Comparison of ENCODE assay signal across 7 cellular contexts in genomic region chr5:54944364-54944763, GRCh38. TPM values are rescaled to one million over a fixed set of nuclear protein-coding genes. Genes with fewer than 3 reads are reported as not detected.
DNase-seq lines count a peak whose midpoint lies in the region; ATAC-seq and TF ChIP-seq lines count a peak whose summit lies in the region.

No MANE protein-coding gene starts in this region.

- peaks cover 18% of the 10 kb centered on the region for H3K36me3 Mint-ChIP-seq in activated CD8-positive, alpha-beta memory T cell treated with anti-CD3 and anti-CD28 coated beads, Interleukin-2, amount 10 ng/mL, durations not matched to agents 7 days and 5 days

- peaks cover 14% of the 10 kb centered on the region for H3K4me1 Mint-ChIP-seq in activated CD8-positive, alpha-beta memory T cell treated with anti-CD3 and anti-CD28 coated beads, Interleukin-2, amount 10 ng/mL, durations not matched to agents 7 days and 5 days

- ATAC-seq in activated CD8-positive, alpha-beta memory T cell treated with anti-CD3 and anti-CD28 coated beads, Interleukin-2, amount 10 ng/mL, durations not matched to agents 7 days and 5 days, result peak; percentile 71
- no peak for ATAC-seq in GM21423 (IDR thresholded peaks at IDR 0.05; ENCODE audit: unreplicated experiment)

- peak; percentile 58 for TF ChIP-seq RAD21 in Ishikawa (IDR thresholded peaks at IDR 0.05; ENCODE audit: low read depth)

- TF ChIP-seq CTCF in fibroblast of the aortic adventitia (IDR thresholded peaks at IDR 0.05; ENCODE audit: insufficient read depth, low read length), result peak; percentile 72

- peaks cover 7% of the 10 kb centered on the region for H3K9me3 Mint-ChIP-seq in activated CD8-positive, alpha-beta memory T cell treated with anti-CD3 and anti-CD28 coated beads, Interleukin-2, amount 10 ng/mL, durations not matched to agents 7 days and 5 days (ENCODE audit: low read depth)

- H3K27me3 Mint-ChIP-seq in activated CD8-positive, alpha-beta memory T cell treated with anti-CD3 and anti-CD28 coated beads, Interleukin-2, amount 10 ng/mL, durations not matched to agents 7 days and 5 days, result peaks cover 3% of the 10 kb centered on the region

- no peak overlapping the region for H3K4me3 Mint-ChIP-seq in activated CD8-positive, alpha-beta memory T cell treated with anti-CD3 and anti-CD28 coated beads, Interleukin-2, amount 10 ng/mL, durations not matched to agents 7 days and 5 days

- H3K4me3 ChIP-seq in fibroblast of the aortic adventitia (ENCODE audit: low read depth, low read length), result no peak overlapping the region

- no peak overlapping the region for H3K27ac Mint-ChIP-seq in activated CD8-positive, alpha-beta memory T cell treated with anti-CD3 and anti-CD28 coated beads, Interleukin-2, amount 10 ng/mL, durations not matched to agents 7 days and 5 days

- no peak for TF ChIP-seq EP300 in Ishikawa (IDR thresholded peaks at IDR 0.05; ENCODE audit: borderline replicate concordance)

- CTCF ChIA-PET in activated CD8-positive, alpha-beta memory T cell treated with anti-CD3 and anti-CD28 coated beads, Interleukin-2, amount 10 ng/mL, durations not matched to agents 7 days and 5 days (lab: Charles Lee), result interaction anchor here (0.7 to 3.8 kb wide), 53 partner anchors 9 to 420 kb away, joined by 3 to 40 read pairs (median 7); partner anchors contain the start of genes GPX8 and GZMK

- DNase-seq in GM03348 (ENCODE audit: low spot score) (peak; percentile 66), fibroblast of the aortic adventitia (ENCODE audit: low read depth) (peak; percentile 75), smooth muscle cell of the brain vasculature (ENCODE audit: low read depth, low spot score) (peak; percentile 12), NCI-H446 treated with DMSO at 0.1 percent for 48 hours (lab: John Stamatoyannopoulos, UW) (no peak)
- DNase-seq in activated CD8-positive, alpha-beta memory T cell treated with anti-CD3 and anti-CD28 coated beads, Interleukin-2, amount 10 ng/mL, durations not matched to agents 7 days and 5 days, result peak; percentile 65

TF ChIP-seq in Ishikawa, 13 proteins besides CTCF, POLR2A, EP300 and RAD21:
- TF ChIP-seq, protein P1, sequence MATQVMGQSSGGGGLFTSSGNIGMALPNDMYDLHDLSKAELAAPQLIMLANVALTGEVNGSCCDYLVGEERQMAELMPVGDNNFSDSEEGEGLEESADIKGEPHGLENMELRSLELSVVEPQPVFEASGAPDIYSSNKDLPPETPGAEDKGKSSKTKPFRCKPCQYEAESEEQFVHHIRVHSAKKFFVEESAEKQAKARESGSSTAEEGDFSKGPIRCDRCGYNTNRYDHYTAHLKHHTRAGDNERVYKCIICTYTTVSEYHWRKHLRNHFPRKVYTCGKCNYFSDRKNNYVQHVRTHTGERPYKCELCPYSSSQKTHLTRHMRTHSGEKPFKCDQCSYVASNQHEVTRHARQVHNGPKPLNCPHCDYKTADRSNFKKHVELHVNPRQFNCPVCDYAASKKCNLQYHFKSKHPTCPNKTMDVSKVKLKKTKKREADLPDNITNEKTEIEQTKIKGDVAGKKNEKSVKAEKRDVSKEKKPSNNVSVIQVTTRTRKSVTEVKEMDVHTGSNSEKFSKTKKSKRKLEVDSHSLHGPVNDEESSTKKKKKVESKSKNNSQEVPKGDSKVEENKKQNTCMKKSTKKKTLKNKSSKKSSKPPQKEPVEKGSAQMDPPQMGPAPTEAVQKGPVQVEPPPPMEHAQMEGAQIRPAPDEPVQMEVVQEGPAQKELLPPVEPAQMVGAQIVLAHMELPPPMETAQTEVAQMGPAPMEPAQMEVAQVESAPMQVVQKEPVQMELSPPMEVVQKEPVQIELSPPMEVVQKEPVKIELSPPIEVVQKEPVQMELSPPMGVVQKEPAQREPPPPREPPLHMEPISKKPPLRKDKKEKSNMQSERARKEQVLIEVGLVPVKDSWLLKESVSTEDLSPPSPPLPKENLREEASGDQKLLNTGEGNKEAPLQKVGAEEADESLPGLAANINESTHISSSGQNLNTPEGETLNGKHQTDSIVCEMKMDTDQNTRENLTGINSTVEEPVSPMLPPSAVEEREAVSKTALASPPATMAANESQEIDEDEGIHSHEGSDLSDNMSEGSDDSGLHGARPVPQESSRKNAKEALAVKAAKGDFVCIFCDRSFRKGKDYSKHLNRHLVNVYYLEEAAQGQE (IDR thresholded peaks at IDR 0.05; ENCODE audit: low read depth), result no peak
- TF ChIP-seq CEBPB (IDR thresholded peaks at IDR 0.05), result no peak
- TF ChIP-seq ZBTB7A (IDR thresholded peaks at IDR 0.05; ENCODE audit: low read depth), result no peak
- TF ChIP-seq FOXM1 (IDR thresholded peaks at IDR 0.05; ENCODE audit: borderline replicate concordance, low read depth), result no peak
- no peak for TF ChIP-seq TCF12 (IDR thresholded peaks at IDR 0.05; ENCODE audit: low read depth)
- TF ChIP-seq YY1 (IDR thresholded peaks at IDR 0.05; ENCODE audit: low read depth), result no peak

RNA-seq across cellular contexts. Expression of gene ESM1, which starts 41.0 kb away (rescaled TPM):
- under 1 TPM; 0.21 to 0.38 TPM for total RNA-seq in activated CD8-positive, alpha-beta memory T cell treated with anti-CD3 and anti-CD28 coated beads, Interleukin-2, amount 10 ng/mL, durations not matched to agents 7 days and 5 days
- 1.1 and 19.6 TPM in 2 replicates for total RNA-seq in fibroblast of the aortic adventitia (ENCODE audit: low replicate concordance)
